Comparison of ENCODE assay signal across 34 cellular contexts in the genomic region with DNA sequence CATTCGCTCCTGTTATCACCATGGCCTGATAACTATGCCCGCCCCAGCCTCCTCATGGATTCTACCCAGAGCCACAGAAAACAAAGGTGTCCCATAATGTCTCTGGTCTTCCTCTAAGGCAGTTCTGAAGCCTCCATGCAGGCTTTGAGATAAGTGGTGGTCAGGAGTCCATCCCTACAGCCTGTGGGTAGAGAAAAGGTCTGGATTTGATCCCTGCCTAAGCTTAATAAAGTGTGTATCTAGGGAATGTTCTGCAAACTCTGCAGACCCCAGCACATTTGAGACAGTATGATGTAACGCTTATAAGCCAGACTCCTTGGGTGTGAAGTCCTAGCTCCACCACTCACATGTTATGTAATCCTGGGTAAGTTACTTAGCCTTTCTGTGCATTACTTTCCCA.
"Had no signal": no experiment of that assay in that cellular context is flagged by ENCODE, and none has a peak within 500 bp of the region (broad histone marks: within the 10 kb centered on the region; RNA-seq: fewer than 3 reads in every experiment).

No MANE protein-coding gene starts in this region.

- H3K9me3 ChIP-seq: breast epithelium, colonic mucosa, esophagus squamous epithelium had no signal

- DNase-seq: activated CD4-positive, alpha-beta memory T cell treated with anti-CD3 and anti-CD28 coated beads, Interleukin-2, amount 10 ng/mL, durations not matched to agents 7 days and 5 days; activated CD4-positive, alpha-beta T cell treated with anti-CD3 and anti-CD28 coated beads for 36 hours; activated CD4-positive, alpha-beta T cell treated with anti-CD3 and anti-CD28 coated beads, Interleukin-2, amount 10 ng/mL, durations not matched to agents 7 days and 5 days; activated CD4-positive, alpha-beta T cell treated with anti-CD3 and anti-CD28 coated beads, Interleukin-2, amount 50 U/mL, for 4 hours; activated CD4-positive, CD25-positive, alpha-beta regulatory T cell; activated CD4-positive, CD25-positive, alpha-beta regulatory T cell treated with anti-CD3 and anti-CD28 coated beads, Interleukin-2, amount 50 U/mL, for 72 hours; activated CD8-positive, alpha-beta memory T cell treated with anti-CD3 and anti-CD28 coated beads, Interleukin-2, amount 50 U/mL, for 48 hours; activated gamma-delta T cell; activated naive CD4-positive, alpha-beta T cell; activated naive CD4-positive, alpha-beta T cell treated with anti-CD3 and anti-CD28 coated beads, Interleukin-2, amount 10 ng/mL, durations not matched to agents 7 days and 5 days; activated T-cell treated with anti-CD3 and anti-CD28 coated beads for 4 hours; activated T-cell treated with anti-CD3 and anti-CD28 coated beads, Interleukin-2, amount 50 U/mL, for 24 hours; activated T-cell treated with anti-CD3 and anti-CD28 coated beads, Interleukin-2, amount 50 U/mL, for 72 hours; amygdala; aorta; central memory CD4-positive, alpha-beta T cell; cerebellar nuclear complex; colonic mucosa; effector CD8-positive, alpha-beta T cell; esophagus squamous epithelium; foreskin fibroblast; head of caudate nucleus; T-helper 1 cell; T-helper 17 cell; T1000 had no signal

- H3K27ac Mint-ChIP-seq: activated CD4-positive, alpha-beta memory T cell treated with anti-CD3 and anti-CD28 coated beads, Interleukin-2, amount 10 ng/mL, durations not matched to agents 7 days and 5 days; activated CD4-positive, alpha-beta T cell treated with anti-CD3 and anti-CD28 coated beads, Interleukin-2, amount 10 ng/mL, durations not matched to agents 7 days and 5 days; activated naive CD4-positive, alpha-beta T cell treated with anti-CD3 and anti-CD28 coated beads, Interleukin-2, amount 10 ng/mL, durations not matched to agents 7 days and 5 days; activated T-cell treated with anti-CD3 and anti-CD28 coated beads, Interleukin-2, amount 50 U/mL, for 72 hours; brain; T-helper 17 cell; T-helper 2 cell treated with Interferon-gamma antibody and Interleukin-4, amounts not matched to agents 5 μg/mL and 100 μg/mL, for 36 hours had no signal

- ATAC-seq: activated CD4-positive, alpha-beta T cell treated with anti-CD3 and anti-CD28 coated beads for 36 hours; activated T-cell treated with anti-CD3 and anti-CD28 coated beads, Interleukin-2, amount 50 U/mL, for 72 hours; T-helper 17 cell had no signal

- H3K9me3 Mint-ChIP-seq: activated CD4-positive, alpha-beta memory T cell treated with anti-CD3 and anti-CD28 coated beads, Interleukin-2, amount 10 ng/mL, durations not matched to agents 7 days and 5 days; activated CD4-positive, alpha-beta T cell treated with anti-CD3 and anti-CD28 coated beads, Interleukin-2, amount 10 ng/mL, durations not matched to agents 7 days and 5 days; activated T-cell treated with anti-CD3 and anti-CD28 coated beads, Interleukin-2, amount 50 U/mL, for 24 hours; activated T-cell treated with anti-CD3 and anti-CD28 coated beads, Interleukin-2, amount 50 U/mL, for 72 hours; brain; T-helper 2 cell treated with Interferon-gamma antibody and Interleukin-4, amounts not matched to agents 5 μg/mL and 100 μg/mL, for 36 hours had no signal

- H3K27me3 Mint-ChIP-seq: activated CD4-positive, alpha-beta memory T cell treated with anti-CD3 and anti-CD28 coated beads, Interleukin-2, amount 10 ng/mL, durations not matched to agents 7 days and 5 days; activated CD4-positive, alpha-beta T cell treated with anti-CD3 and anti-CD28 coated beads for 36 hours; activated CD4-positive, alpha-beta T cell treated with anti-CD3 and anti-CD28 coated beads, Interleukin-2, amount 10 ng/mL, durations not matched to agents 7 days and 5 days; activated naive CD4-positive, alpha-beta T cell treated with anti-CD3 and anti-CD28 coated beads, Interleukin-2, amount 10 ng/mL, durations not matched to agents 7 days and 5 days; activated naive CD8-positive, alpha-beta T cell; activated T-cell treated with anti-CD3 and anti-CD28 coated beads, Interleukin-2, amount 50 U/mL, for 24 hours; brain; T-helper 17 cell had no signal

- H3K4me3 ChIP-seq: breast epithelium, cardiac muscle cell, colonic mucosa, esophagus squamous epithelium had no signal

- H3K36me3 ChIP-seq: breast epithelium, cardiac muscle cell, colonic mucosa had no signal

- FAIRE-seq: endometrium, endothelial cell of umbilical vein, frontal cortex had no signal

- H3K4me1 ChIP-seq: breast epithelium, colonic mucosa had no signal

- H3K27me3 ChIP-seq: breast epithelium, cardiac muscle cell, colonic mucosa, esophagus squamous epithelium had no signal

- H3K27ac ChIP-seq: breast epithelium, cardiac muscle cell, colonic mucosa, epithelial cell of prostate, esophagus squamous epithelium had no signal

- H3K4me3 Mint-ChIP-seq: activated CD4-positive, alpha-beta memory T cell treated with anti-CD3 and anti-CD28 coated beads, Interleukin-2, amount 10 ng/mL, durations not matched to agents 7 days and 5 days; activated CD4-positive, alpha-beta T cell treated with anti-CD3 and anti-CD28 coated beads for 36 hours; activated CD4-positive, alpha-beta T cell treated with anti-CD3 and anti-CD28 coated beads, Interleukin-2, amount 10 ng/mL, durations not matched to agents 7 days and 5 days; activated naive CD4-positive, alpha-beta T cell treated with anti-CD3 and anti-CD28 coated beads, Interleukin-2, amount 10 ng/mL, durations not matched to agents 7 days and 5 days; activated naive CD8-positive, alpha-beta T cell; activated T-cell treated with anti-CD3 and anti-CD28 coated beads, Interleukin-2, amount 50 U/mL, for 24 hours; activated T-cell treated with anti-CD3 and anti-CD28 coated beads, Interleukin-2, amount 50 U/mL, for 72 hours; brain; T-helper 17 cell; T-helper 2 cell treated with Interferon-gamma antibody and Interleukin-4, amounts not matched to agents 5 μg/mL and 100 μg/mL, for 36 hours had no signal
